In the genomic region with DNA sequence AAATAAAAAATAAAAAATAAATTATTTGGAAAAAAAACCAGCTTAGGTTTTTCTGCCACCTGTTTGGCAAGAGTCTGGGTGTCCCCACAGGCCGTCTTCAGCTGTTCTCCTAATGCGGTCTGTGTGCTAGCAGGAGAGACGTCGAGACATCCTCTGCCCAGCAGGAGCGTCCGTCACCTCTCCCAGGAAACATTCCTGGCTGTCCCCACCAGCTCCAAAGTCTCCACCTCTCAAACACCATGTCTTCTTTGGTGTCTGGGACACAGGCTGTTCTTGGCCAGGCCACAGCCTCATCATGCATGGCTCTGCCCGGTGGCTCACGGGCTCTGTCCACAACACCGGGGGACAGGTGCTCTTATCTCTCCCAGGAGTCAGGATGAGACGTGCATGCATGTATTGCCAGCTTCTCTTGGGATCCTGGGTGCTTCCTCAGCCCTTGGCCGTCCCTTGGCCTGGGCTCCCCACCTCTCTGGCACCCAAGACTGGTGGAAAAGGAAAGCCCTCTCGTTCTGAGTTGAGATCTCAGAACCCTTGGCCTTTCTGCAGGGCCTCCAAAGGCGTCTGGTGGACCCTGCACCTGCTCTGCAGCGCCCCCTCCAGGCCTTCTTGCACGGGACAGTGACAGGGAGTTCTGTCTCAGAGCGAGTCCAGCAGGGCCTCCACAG, we compare ENCODE assay signal across 10 cellular contexts.
DNase-seq lines count a peak whose midpoint lies in the region; ATAC-seq and TF ChIP-seq lines count a peak whose summit lies in the region.
"Had no signal": no experiment of that assay in that cellular context is flagged by ENCODE, and none has a peak within 500 bp of the region (broad histone marks: within the 10 kb centered on the region; RNA-seq: fewer than 3 reads in every experiment).

No MANE protein-coding gene starts in this region.

- H3K9me3 ChIP-seq in lower lobe of right lung = no peaks in the 10 kb centered on the region
- H3K9me3 ChIP-seq: neutrophil had no signal

- no peak overlapping the region for H3K27ac ChIP-seq in lower lobe of right lung
- H3K27ac ChIP-seq: neutrophil had no signal

- TF ChIP-seq CTCF in lower lobe of right lung (IDR thresholded peaks at IDR 0.05) = peak; percentile 34

- intact Hi-C loops in lower lobe of right lung (cut with DNase I) = no loop called here

- no peaks in the 10 kb centered on the region for H3K36me3 Mint-ChIP-seq in activated naive CD4-positive, alpha-beta T cell treated with anti-CD3 and anti-CD28 coated beads, Interleukin-2, amount 50 U/mL, for 72 hours
- H3K36me3 Mint-ChIP-seq: CD8-positive, alpha-beta memory T cell had no signal

- peak; percentile 37 to 80 for ATAC-seq in activated naive CD4-positive, alpha-beta T cell treated with anti-CD3 and anti-CD28 coated beads, Interleukin-2, amount 50 U/mL, for 72 hours
- no peak for ATAC-seq in lower lobe of right lung

- H3K27me3 ChIP-seq in lower lobe of right lung (ENCODE audit: low read depth) = peaks cover 43% of the 10 kb centered on the region

- H3K27ac Mint-ChIP-seq in activated naive CD4-positive, alpha-beta T cell treated with anti-CD3 and anti-CD28 coated beads, Interleukin-2, amount 50 U/mL, for 72 hours = no peak overlapping the region
- H3K27ac Mint-ChIP-seq: CD8-positive, alpha-beta memory T cell had no signal

- DNase-seq in NCI-H748 (lab: John Stamatoyannopoulos, UW; ENCODE audit: unreplicated experiment) = peak; percentile 22
- no peak for DNase-seq in NCI-H748 treated with DMSO at 0.1 percent for 48 hours (lab: John Stamatoyannopoulos, UW)
- DNase-seq in NCI-H345 (lab: John Stamatoyannopoulos, UW) = peak; percentile 17
- DNase-seq in activated naive CD4-positive, alpha-beta T cell treated with anti-CD3 and anti-CD28 coated beads, Interleukin-2, amount 50 U/mL, for 72 hours (ENCODE audit: low spot score in 2 of 2) = peak in 1 of 2 donors; percentile 78
- DNase-seq in lower lobe of right lung = no peak
- DNase-seq in NK-92 (lab: John Stamatoyannopoulos, UW; ENCODE audit: unreplicated experiment) = no peak
- no peak for DNase-seq in GOT3 (lab: John Stamatoyannopoulos, UW)
- DNase-seq in cerebellar nuclear complex (lab: John Stamatoyannopoulos, UW) = no peak

- H3K4me3 ChIP-seq in lower lobe of right lung = no peak overlapping the region

- no peaks in the 10 kb centered on the region for H3K9me3 Mint-ChIP-seq in activated naive CD4-positive, alpha-beta T cell treated with anti-CD3 and anti-CD28 coated beads, Interleukin-2, amount 50 U/mL, for 72 hours
- H3K9me3 Mint-ChIP-seq: CD8-positive, alpha-beta memory T cell had no signal

- no peaks in the 10 kb centered on the region for H3K36me3 ChIP-seq in lower lobe of right lung
- H3K36me3 ChIP-seq: neutrophil had no signal

- H3K4me1 ChIP-seq in lower lobe of right lung = peaks cover 17% of the 10 kb centered on the region

Comparison
In these comparisons a context has a peak if more than half of its experiments do, and no peak if none do; other contexts are left out.
1. DNase-seq: peak in NCI-H748 (single experiment) and NCI-H345 (single experiment); none in NCI-H748 treated with DMSO at 0.1 percent for 48 hours (single experiment), lower lobe of right lung (single experiment), NK-92 (single experiment), GOT3 (single experiment) and cerebellar nuclear complex (0 of 2).
2. ATAC-seq: peak in activated naive CD4-positive, alpha-beta T cell treated with anti-CD3 and anti-CD28 coated beads, Interleukin-2, amount 50 U/mL, for 72 hours (2 of 2); none in lower lobe of right lung (0 of 2).